12 cellular contexts compared by ENCODE assay signal in genomic region chr11:114172055-114172861, GRCh38.
DNase-seq lines count a peak whose midpoint lies in the region; ATAC-seq and TF ChIP-seq lines count a peak whose summit lies in the region.
"Had no signal": no experiment of that assay in that cellular context is flagged by ENCODE, and none has a peak within 500 bp of the region (broad histone marks: within the 10 kb centered on the region; RNA-seq: fewer than 3 reads in every experiment).

No MANE protein-coding gene starts in this region.

- H3K4me2 ChIP-seq in hepatocyte = peak overlapping the region; percentile 3

- H3K27me3 ChIP-seq in hepatocyte = no peaks in the 10 kb centered on the region
- no peaks in the 10 kb centered on the region for H3K27me3 ChIP-seq in stomach

- no peak for ATAC-seq in HG02885 (IDR thresholded peaks at IDR 0.05; ENCODE audit: poor library complexity, unreplicated experiment)

- DNase-seq in NCI-H1417 (lab: John Stamatoyannopoulos, UW) (peak in 2 of 3 experiments; percentile 69 to 83), NCI-H1417 treated with DMSO at 0.1 percent for 48 hours (lab: John Stamatoyannopoulos, UW) (no peak), hepatocyte (ENCODE audit: low spot score) (no peak), stomach (no peak), NCI-H446 (lab: John Stamatoyannopoulos, UW) (no peak), NCI-H1092 treated with DMSO at 0.1 percent for 48 hours (lab: John Stamatoyannopoulos, UW) (no peak)
- DNase-seq: ACHN, amniotic stem cell, NCI-H187, SW 1271 had no signal

- H3K79me2 ChIP-seq in hepatocyte = peaks cover 74% of the 10 kb centered on the region

- no peak for TF ChIP-seq EP300 in stomach (IDR thresholded peaks at IDR 0.05)

- H3K4me1 ChIP-seq in hepatocyte (ENCODE audit: insufficient read depth) (peaks cover 98% of the 10 kb centered on the region), stomach (peaks cover 97 to 100% (median 99%) of the 10 kb centered on the region in 4 donors)

- TF ChIP-seq CTCF in VCaP (conservative IDR thresholded peaks at IDR 0.05) (no peak), hepatocyte (IDR thresholded peaks at IDR 0.05; ENCODE audit: poor library complexity) (no peak), stomach (IDR thresholded peaks at IDR 0.05) (no peak)

- no peaks in the 10 kb centered on the region for H4K20me1 ChIP-seq in hepatocyte (ENCODE audit: insufficient read depth, poor library complexity, severe bottlenecking)

- peak overlapping the region; percentile 100 for H3K27ac ChIP-seq in VCaP
- H3K27ac ChIP-seq in hepatocyte = peak overlapping the region; percentile 81
- H3K27ac ChIP-seq in stomach = peak overlapping the region; percentile 63 to 99 (median 95)

- no peak overlapping the region for H3K4me3 ChIP-seq in hepatocyte
- H3K4me3 ChIP-seq in stomach = no peak overlapping the region

- H3K36me3 ChIP-seq in hepatocyte (replicated peaks; ENCODE audit: insufficient read depth, low read depth) = no peaks in the 10 kb centered on the region
- peaks cover 0 to 8% (median 0%) of the 10 kb centered on the region in 4 donors for H3K36me3 ChIP-seq in stomach

- H3K9me2 ChIP-seq in hepatocyte (replicated peaks; ENCODE audit: insufficient read depth) = no peaks in the 10 kb centered on the region

- WGBS in hepatocyte (ENCODE audit: low lambda C conversion rate, missing lambda C conversion rate) = 81% methylated on average over 14 of the region's 14 CpGs
- WGBS in stomach, 5 donors = 67 to 72% (median 67%) methylated on average over 14 of the region's 14 CpGs

- no peak for TF ChIP-seq POLR2A in stomach (IDR thresholded peaks at IDR 0.05)

- H2AFZ ChIP-seq in hepatocyte = no peak overlapping the region

- no peaks in the 10 kb centered on the region for H3K9me3 ChIP-seq in hepatocyte (ENCODE audit: low read depth)
- no peaks in the 10 kb centered on the region for H3K9me3 ChIP-seq in stomach

- intact Hi-C loops in stomach (cut with DNase I; ENCODE audit: low total_unique reads) = no loop called here

Comparison
In these comparisons a context has a peak if more than half of its experiments do, and no peak if none do; other contexts are left out.
1. DNase-seq: peak in NCI-H1417 (2 of 3); none in NCI-H1417 treated with DMSO at 0.1 percent for 48 hours (single experiment), hepatocyte (single experiment), stomach (single experiment), NCI-H446 (0 of 2) and NCI-H1092 treated with DMSO at 0.1 percent for 48 hours (single experiment).
2. Peak in every context shown above with its lines, with median percentiles within 50 percentile points of each other: H3K27ac ChIP-seq.